8 cellular contexts compared by ENCODE assay signal in genomic region chr11:925158-925495, GRCh38. TPM values are rescaled to one million over a fixed set of nuclear protein-coding genes. Genes with fewer than 3 reads are reported as not detected.
DNase-seq lines count a peak whose midpoint lies in the region; ATAC-seq and TF ChIP-seq lines count a peak whose summit lies in the region.

No MANE protein-coding gene starts in this region.

- peaks cover 36% of the 10 kb centered on the region for H4K20me1 ChIP-seq in smooth muscle cell (ENCODE audit: low read depth)
- no peaks in the 10 kb centered on the region for H4K20me1 ChIP-seq in Karpas-422 (ENCODE audit: insufficient read depth, low read depth, low read length)

- ATAC-seq in GM19035 (IDR thresholded peaks at IDR 0.05; ENCODE audit: unreplicated experiment) (peak; percentile 8), HG03457 (IDR thresholded peaks at IDR 0.05; ENCODE audit: unreplicated experiment) (no peak)

- H3F3A ChIP-seq in smooth muscle cell (ENCODE audit: low read depth) = peaks cover 4% of the 10 kb centered on the region

- peak overlapping the region; percentile 76 for H3K27ac ChIP-seq in WERI-Rb-1
- H3K27ac ChIP-seq in right atrium auricular region = peak overlapping the region; percentile 85 to 97
- no peak overlapping the region for H3K27ac ChIP-seq in smooth muscle cell (ENCODE audit: low read depth)
- no peak overlapping the region for H3K27ac ChIP-seq in Karpas-422 (ENCODE audit: low read length)

- H3K36me3 ChIP-seq in WERI-Rb-1 (peaks cover 22% of the 10 kb centered on the region), right atrium auricular region (no peaks in the 10 kb centered on the region), smooth muscle cell (ENCODE audit: low read depth) (no peaks in the 10 kb centered on the region), Karpas-422 (ENCODE audit: insufficient read depth, low read length) (no peaks in the 10 kb centered on the region)

- H3K9ac ChIP-seq in smooth muscle cell (ENCODE audit: low read depth) (no peak overlapping the region), Karpas-422 (ENCODE audit: low read length) (no peak overlapping the region)

- H3K27me3 ChIP-seq in WERI-Rb-1 (ENCODE audit: insufficient read depth, low read depth, severe bottlenecking) (no peaks in the 10 kb centered on the region), right atrium auricular region (no peaks in the 10 kb centered on the region), smooth muscle cell (ENCODE audit: low read depth) (no peaks in the 10 kb centered on the region), Karpas-422 (ENCODE audit: low read length) (no peaks in the 10 kb centered on the region)

- no peak for TF ChIP-seq CTCF in WERI-Rb-1 (IDR thresholded peaks at IDR 0.05; ENCODE audit: low read depth, low read length)
- no peak for TF ChIP-seq CTCF in right atrium auricular region (IDR thresholded peaks at IDR 0.05)
- no peak for TF ChIP-seq CTCF in smooth muscle cell (IDR thresholded peaks at IDR 0.05; ENCODE audit: borderline replicate concordance, insufficient read depth, poor library complexity, severe bottlenecking)

- WGBS in smooth muscle cell (ENCODE audit: low lambda C conversion rate) = 86% methylated on average over 28 of the region's 28 CpGs

- H3K79me2 ChIP-seq in smooth muscle cell (ENCODE audit: low read depth) (peaks cover 39% of the 10 kb centered on the region), Karpas-422 (ENCODE audit: low read length) (peaks cover 40% of the 10 kb centered on the region)

- no peak overlapping the region for H2AFZ ChIP-seq in smooth muscle cell (ENCODE audit: low read depth)
- no peak overlapping the region for H2AFZ ChIP-seq in Karpas-422 (ENCODE audit: low read length)

- H3K4me2 ChIP-seq in smooth muscle cell = peak overlapping the region; percentile 40
- H3K4me2 ChIP-seq in Karpas-422 (ENCODE audit: low read depth, low read length, poor library complexity, severe bottlenecking) = no peak overlapping the region

- H3K4me1 ChIP-seq in right atrium auricular region (peaks cover 0 to 39% of the 10 kb centered on the region in 2 donors), smooth muscle cell (ENCODE audit: low read depth) (peaks cover 5% of the 10 kb centered on the region), Karpas-422 (ENCODE audit: low read length) (peaks cover 15% of the 10 kb centered on the region)

- H3K4me3 ChIP-seq in WERI-Rb-1 (ENCODE audit: low read depth, low read length) (no peak overlapping the region; the same call in 1 of the 2 replicates), right atrium auricular region (peak overlapping the region; percentile 27 to 91), smooth muscle cell (peak overlapping the region; percentile 35), Karpas-422 (ENCODE audit: low read length) (no peak overlapping the region; the same call in 1 of the 2 replicates)

- no peaks in the 10 kb centered on the region for H3K9me2 ChIP-seq in Karpas-422 (replicated peaks; ENCODE audit: insufficient read depth, low read length)

- DNase-seq in WERI-Rb-1 (no peak), right atrium auricular region (ENCODE audit: low spot score) (no peak), smooth muscle cell (lab: John Stamatoyannopoulos, UW; ENCODE audit: unreplicated experiment) (no peak), Karpas-422 (no peak), T-helper 1 cell (no peak)
- no peak for DNase-seq in stimulated activated CD4-positive, alpha-beta T cell treated with anti-CD3 and anti-CD28 coated beads, Interleukin-2, amount 100 ng/mL, for 48 hours

- H3K9me3 ChIP-seq in WERI-Rb-1 (ENCODE audit: severe bottlenecking) (no peaks in the 10 kb centered on the region), right atrium auricular region (no peaks in the 10 kb centered on the region), smooth muscle cell (replicated peaks; ENCODE audit: low read depth) (no peaks in the 10 kb centered on the region), Karpas-422 (ENCODE audit: low read length) (no peaks in the 10 kb centered on the region)

RNA-seq across cellular contexts. Expression of gene AP2A2, which starts 0.5 kb away (rescaled TPM):
- total RNA-seq in right atrium auricular region = 10 to 100 TPM; 28.8 to 41.7 TPM
- 32.2 and 35.8 TPM in 2 replicates for total RNA-seq in smooth muscle cell
- 25.1 and 31.8 TPM in 2 replicates for polyA plus RNA-seq in smooth muscle cell
- total RNA-seq in Karpas-422 (2014; rRNA removed; shearing (Covaris generic); ENCODE audit: low replicate concordance) = 20.0 and 34.6 TPM in 2 replicates

RNA-seq across cellular contexts. Expression of gene CHID1, which starts 14.5 kb away (rescaled TPM):
- total RNA-seq in right atrium auricular region (10 to 100 TPM; 46.9 to 78.7 TPM), smooth muscle cell (54.3 and 76.5 TPM in 2 replicates)
- 171 and 181 TPM in 2 replicates for polyA plus RNA-seq in smooth muscle cell
- 32.8 and 43.7 TPM in 2 replicates for total RNA-seq in Karpas-422 (2014; rRNA removed; shearing (Covaris generic); ENCODE audit: low replicate concordance)

Comparison
In these comparisons a context has a peak if more than half of its experiments do, and no peak if none do; other contexts are left out.
1. H3K27ac ChIP-seq: peak in WERI-Rb-1 (single experiment) and right atrium auricular region (2 of 2); none in smooth muscle cell (single experiment) and Karpas-422 (single experiment).
2. H3K4me3 ChIP-seq: peak in right atrium auricular region (2 of 2) and smooth muscle cell (single experiment); none in WERI-Rb-1 (single experiment) and Karpas-422 (single experiment).